24 cellular contexts compared by ENCODE assay signal in the genomic region with DNA sequence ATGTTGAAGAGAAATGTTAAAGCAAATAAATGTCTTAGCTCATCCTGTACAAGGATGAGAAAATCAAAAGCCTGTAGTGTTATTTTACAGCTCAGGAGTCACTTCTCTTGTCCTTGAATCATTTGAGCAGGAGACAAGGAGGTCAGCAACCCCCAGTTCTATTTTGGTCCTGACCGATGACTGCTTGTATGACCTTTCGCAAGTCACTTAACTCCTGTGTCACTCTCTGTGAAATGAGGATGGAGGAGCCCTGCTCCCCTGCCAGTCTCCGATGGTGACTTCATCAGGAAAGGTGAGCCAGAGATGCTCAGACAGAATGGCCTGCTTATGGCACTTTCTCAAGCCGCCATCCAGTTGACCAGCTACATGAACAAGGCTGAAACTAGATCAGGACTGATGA.
"Had no signal": no experiment of that assay in that cellular context is flagged by ENCODE, and none has a peak within 500 bp of the region (broad histone marks: within the 10 kb centered on the region; RNA-seq: fewer than 3 reads in every experiment).

No MANE protein-coding gene starts in this region.

- H3K4me1 ChIP-seq: adrenal gland, ascending aorta, right lobe of liver, suprapubic skin, uterus had no signal

- H2AFZ ChIP-seq: hepatocyte had no signal

- DNase-seq: activated CD8-positive, alpha-beta memory T cell treated with anti-CD3 and anti-CD28 coated beads, Interleukin-2, amount 50 U/mL, for 48 hours; activated naive CD4-positive, alpha-beta T cell; activated T-cell treated with anti-CD3 and anti-CD28 coated beads, Interleukin-2, amount 50 U/mL, for 4 hours; adrenal gland; brain microvascular endothelial cell; cortex of kidney; immature natural killer cell; kidney glomerular epithelial cell; left lung; mammary epithelial cell; ovary; right lobe of liver; stimulated activated CD4-positive, alpha-beta T cell treated with anti-CD3 and anti-CD28 coated beads, Interleukin-15, amount 100 ng/mL, for 24 hours; stomach; T-helper 1 cell; uterus had no signal

- H3K27ac ChIP-seq: adrenal gland, ascending aorta, brain microvascular endothelial cell, epithelial cell of prostate, hepatocyte, left lung, neutrophil, ovary, right lobe of liver, stomach, suprapubic skin, uterus had no signal

- H3K36me3 ChIP-seq: adrenal gland, ascending aorta, brain microvascular endothelial cell, left lung, neutrophil, ovary, right lobe of liver, stomach, suprapubic skin, tibial nerve, uterus had no signal

- ATAC-seq: activated T-cell treated with anti-CD3 and anti-CD28 coated beads, Interleukin-2, amount 50 U/mL, for 4 hours; left lung; right lobe of liver; stimulated activated memory B cell treated with anti-CD40 and anti-IgM and Interleukin-4, amounts not matched to agents 10 μg/mL and 1 μg/mL and 100 μg/mL, for 72 hours had no signal

- H3K4me2 ChIP-seq: hepatocyte, smooth muscle cell had no signal

- H3K4me3 ChIP-seq: adrenal gland, ascending aorta, hepatocyte, left lung, ovary, right lobe of liver, smooth muscle cell, stomach, suprapubic skin, tibial nerve, uterus had no signal

- H3K9me3 ChIP-seq: adrenal gland, ascending aorta, left lung, neutrophil, ovary, right lobe of liver, stomach, suprapubic skin, tibial nerve, uterus had no signal

- H3K27me3 ChIP-seq: adrenal gland, ascending aorta, brain microvascular endothelial cell, hepatocyte, left lung, neutrophil, ovary, right lobe of liver, stomach, suprapubic skin, tibial nerve, uterus had no signal

- H3K79me2 ChIP-seq: hepatocyte had no signal
